29 cellular contexts compared by ENCODE assay signal in genomic region chr17:45120558-45120957, GRCh38.
"Had no signal": no experiment of that assay in that cellular context is flagged by ENCODE, and none has a peak within 500 bp of the region (broad histone marks: within the 10 kb centered on the region; RNA-seq: fewer than 3 reads in every experiment).

No MANE protein-coding gene starts in this region.

- DNase-seq: cortex of kidney; effector memory CD8-positive, alpha-beta T cell; gastrocnemius medialis; heart left ventricle; mesendoderm; midbrain; naive thymus-derived CD4-positive, alpha-beta T cell; nucleus accumbens; posterior cingulate gyrus; sigmoid colon; stimulated activated CD4-positive, alpha-beta T cell treated with anti-CD3 and anti-CD28 coated beads, Interleukin-2, amount 100 ng/mL, for 24 hours; stimulated activated CD4-positive, alpha-beta T cell treated with anti-CD3 and anti-CD28 coated beads, Interleukin-4, amount 100 ng/mL, for 24 hours; transverse colon; upper lobe of right lung; uterus had no signal

- H2AFZ ChIP-seq: hepatocyte, neural progenitor cell had no signal

- H3K27ac Mint-ChIP-seq: effector memory CD8-positive, alpha-beta T cell; naive thymus-derived CD4-positive, alpha-beta T cell; nephron; neural progenitor cell; stimulated activated effector memory CD8-positive, alpha-beta T cell treated with anti-CD3 and anti-CD28 coated beads, Interleukin-12 subunit alpha, Interleukin-12 subunit beta, amount 100 ng/mL, for 72 hours; stimulated activated naive CD8-positive, alpha-beta T cell treated with anti-CD3 and anti-CD28 coated beads, Interleukin-15, Interleukin-2, amounts not matched to agents 100 ng/mL and 50 ng/mL, for 24 hours had no signal

- H3K27me3 ChIP-seq: gastrocnemius medialis, heart left ventricle, hepatocyte, neural progenitor cell, ovary, sigmoid colon, suprapubic skin, transverse colon, upper lobe of right lung, uterus had no signal

- H3K4me2 ChIP-seq: hepatocyte, neural progenitor cell had no signal

- ATAC-seq: effector memory CD8-positive, alpha-beta T cell; esophagus mucosa; gastrocnemius medialis; heart left ventricle; left lobe of liver; naive thymus-derived CD4-positive, alpha-beta T cell; psoas muscle; right cardiac atrium; stimulated activated effector memory CD8-positive, alpha-beta T cell treated with anti-CD3 and anti-CD28 coated beads, Interleukin-12 subunit alpha, Interleukin-12 subunit beta, amount 100 ng/mL, for 72 hours; upper lobe of right lung had no signal

- H3K9me3 ChIP-seq: gastrocnemius medialis, heart left ventricle, ovary, psoas muscle, sigmoid colon, suprapubic skin, transverse colon, upper lobe of right lung, uterus had no signal

- H3K4me3 ChIP-seq: gastrocnemius medialis, heart left ventricle, hepatocyte, lung, neural progenitor cell, ovary, psoas muscle, sigmoid colon, suprapubic skin, transverse colon, upper lobe of right lung, uterus had no signal

- H3K9me3 Mint-ChIP-seq: effector memory CD8-positive, alpha-beta T cell; naive thymus-derived CD4-positive, alpha-beta T cell; nephron; neural progenitor cell; stimulated activated effector memory CD8-positive, alpha-beta T cell treated with anti-CD3 and anti-CD28 coated beads, Interleukin-12 subunit alpha, Interleukin-12 subunit beta, amount 100 ng/mL, for 72 hours; stimulated activated naive CD8-positive, alpha-beta T cell treated with anti-CD3 and anti-CD28 coated beads, Interleukin-15, Interleukin-2, amounts not matched to agents 100 ng/mL and 50 ng/mL, for 24 hours had no signal

- H3K36me3 ChIP-seq: neural progenitor cell, ovary, upper lobe of right lung, uterus had no signal

- H3K9ac ChIP-seq: neural progenitor cell had no signal

- H3K4me1 ChIP-seq: neural progenitor cell had no signal

- H3K4me3 Mint-ChIP-seq: effector memory CD8-positive, alpha-beta T cell; naive thymus-derived CD4-positive, alpha-beta T cell; nephron; neural progenitor cell; stimulated activated effector memory CD8-positive, alpha-beta T cell treated with anti-CD3 and anti-CD28 coated beads, Interleukin-12 subunit alpha, Interleukin-12 subunit beta, amount 100 ng/mL, for 72 hours; stimulated activated naive CD8-positive, alpha-beta T cell treated with anti-CD3 and anti-CD28 coated beads, Interleukin-15, Interleukin-2, amounts not matched to agents 100 ng/mL and 50 ng/mL, for 24 hours had no signal

- FAIRE-seq: kidney had no signal

- H3K27ac ChIP-seq: epithelial cell of prostate, gastrocnemius medialis, heart left ventricle, hepatocyte, neural progenitor cell, ovary, psoas muscle, sigmoid colon, suprapubic skin, transverse colon, upper lobe of right lung, uterus had no signal
